Comparison of ENCODE assay signal across 14 cellular contexts in the genomic region with DNA sequence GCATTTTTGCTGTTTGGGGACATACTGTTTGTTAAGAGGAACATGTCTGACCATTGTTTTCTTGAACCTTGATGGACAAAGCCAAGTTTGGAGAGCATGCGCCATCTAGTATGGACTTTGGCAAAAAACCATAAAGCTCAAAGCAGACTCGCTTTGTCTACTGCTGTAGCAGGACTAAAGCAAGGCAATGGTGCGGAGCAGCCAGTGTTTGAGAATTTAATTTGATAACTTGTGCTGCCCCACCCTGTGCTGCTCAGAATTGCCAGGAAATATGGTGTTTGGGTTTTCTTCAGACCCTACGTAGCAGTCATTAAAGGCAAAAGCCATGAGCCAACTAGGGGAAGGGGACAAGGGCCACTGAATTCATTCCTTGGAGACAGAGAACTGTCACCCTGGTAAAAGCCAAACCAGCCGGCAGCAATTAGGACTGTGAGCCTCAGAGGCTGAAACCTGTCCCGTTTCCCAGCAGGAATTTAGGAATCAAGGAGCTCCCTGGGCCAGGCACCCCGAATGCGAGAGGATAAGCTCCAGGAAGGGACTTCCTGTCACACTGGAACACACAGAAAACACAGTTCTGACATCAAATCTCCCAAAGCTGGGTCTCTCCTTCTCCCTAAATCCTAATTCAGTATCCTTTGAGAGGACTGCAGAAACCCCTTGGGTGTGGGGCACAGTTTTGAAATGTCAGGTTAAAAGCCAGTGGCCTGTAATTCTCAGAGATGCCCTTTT. TPM values are rescaled to one million over a fixed set of nuclear protein-coding genes. Genes with fewer than 3 reads are reported as not detected.
DNase-seq lines count a peak whose midpoint lies in the region; ATAC-seq and TF ChIP-seq lines count a peak whose summit lies in the region.
"Had no signal": no experiment of that assay in that cellular context is flagged by ENCODE, and none has a peak within 500 bp of the region (broad histone marks: within the 10 kb centered on the region; RNA-seq: fewer than 3 reads in every experiment).

No MANE protein-coding gene starts in this region.

- peak overlapping the region; percentile 12 to 14 for H3K27ac ChIP-seq in esophagus (ENCODE audit: low read depth in 2 of 2, low read length in 1 of 2)
- peak overlapping the region; percentile 16 for H3K27ac ChIP-seq in muscle layer of colon (ENCODE audit: low read depth, low read length)
- peak overlapping the region; percentile 17 to 40 for H3K27ac ChIP-seq in thoracic aorta
- H3K27ac ChIP-seq: brain microvascular endothelial cell had no signal

- H3K4me1 ChIP-seq in esophagus (ENCODE audit: control insufficient read depth in 2 of 2, insufficient read depth in 2 of 2, low read length in 1 of 2) = peaks cover 0 to 7% of the 10 kb centered on the region in 2 donors
- peaks cover 49% of the 10 kb centered on the region for H3K4me1 ChIP-seq in muscle layer of colon (ENCODE audit: insufficient read depth, low read length)
- peaks cover 7 to 42% of the 10 kb centered on the region in 2 donors for H3K4me1 ChIP-seq in thoracic aorta (ENCODE audit: control insufficient read depth in 1 of 2, low read depth in 2 of 2)

- H3K27me3 ChIP-seq in esophagus (ENCODE audit: control insufficient read depth in 1 of 2, insufficient read depth in 2 of 2, low read length in 2 of 2) (no peaks in the 10 kb centered on the region), muscle layer of colon (ENCODE audit: control insufficient read depth in 1 of 2, insufficient read depth in 2 of 2, low read length in 2 of 2) (no peaks in the 10 kb centered on the region), thoracic aorta (replicated peaks; ENCODE audit: insufficient read depth) (no peaks in the 10 kb centered on the region)
- H3K27me3 ChIP-seq: BE2C, brain microvascular endothelial cell had no signal

- H3K36me3 ChIP-seq in esophagus (ENCODE audit: control insufficient read depth in 2 of 2, insufficient read depth in 2 of 2, low read length in 1 of 2) (peaks cover under 1 to 9% of the 10 kb centered on the region in 2 donors), muscle layer of colon (ENCODE audit: insufficient read depth, low read length) (peaks cover 25% of the 10 kb centered on the region), thoracic aorta (peaks cover 28% of the 10 kb centered on the region)

- no peak overlapping the region for H3K4me3 ChIP-seq in esophagus (ENCODE audit: low read depth in 1 of 2, low read length in 2 of 2)
- H3K4me3 ChIP-seq in muscle layer of colon (ENCODE audit: low read depth in 1 of 2, low read length in 2 of 2) = no peak overlapping the region
- H3K4me3 ChIP-seq in thoracic aorta = no peak overlapping the region

- 62 to 79% methylated on average over 8 of the region's 8 CpGs for WGBS in esophagus, 2 donors

- TF ChIP-seq CTCF in thoracic aorta (IDR thresholded peaks at IDR 0.05) = no peak

- ATAC-seq in thoracic aorta (ENCODE audit: insufficient number of reproducible peaks, low FRiP score, low read depth) = no peak
- ATAC-seq in HG03457 (IDR thresholded peaks at IDR 0.05; ENCODE audit: unreplicated experiment) = no peak

- no peaks in the 10 kb centered on the region for H3K9me3 ChIP-seq in esophagus (ENCODE audit: control insufficient read depth in 2 of 2, insufficient read depth in 1 of 2, low read depth in 1 of 2, low read length in 1 of 2)
- H3K9me3 ChIP-seq in muscle layer of colon (ENCODE audit: low read length) = no peaks in the 10 kb centered on the region
- no peaks in the 10 kb centered on the region for H3K9me3 ChIP-seq in thoracic aorta
- H3K9me3 ChIP-seq: BE2C had no signal

- DNase-seq in OCI-M1 (lab: John Stamatoyannopoulos, UW) (peak; percentile 43), thoracic aorta (ENCODE audit: low spot score) (no peak), epidermal melanocyte (ENCODE audit: insufficient read length, low spot score) (no peak), RKO (ENCODE audit: low spot score) (no peak), NCI-H526 treated with DMSO at 0.1 percent for 48 hours (lab: John Stamatoyannopoulos, UW) (no peak)
- DNase-seq: activated CD8-positive, alpha-beta memory T cell treated with anti-CD3 and anti-CD28 coated beads for 24 hours; activated effector memory CD4-positive, alpha-beta T cell treated with anti-CD3 and anti-CD28 coated beads, Interleukin-2, amount 50 U/mL, for 16 hours; BE2C; brain microvascular endothelial cell; head of caudate nucleus; SW 1271 had no signal

- no peak overlapping the region for H3K9ac ChIP-seq in muscle layer of colon (ENCODE audit: low read length)

RNA-seq across cellular contexts. Expression of a gene that starts 1.1 kb away (rescaled TPM):
- polyA plus RNA-seq in esophagus = 1 to 10 TPM; 2.1 to 4.4 TPM
- total RNA-seq in thoracic aorta = 10 to 100 TPM in 1 of 2 donors, 1 to 10 TPM in 1; 2.2 to 15.3 TPM

RNA-seq across cellular contexts. Expression of a gene that starts 29.1 kb away (rescaled TPM):
- 10 to 100 TPM; 22.4 to 34.7 TPM for polyA plus RNA-seq in esophagus
- 100 to 1,000 TPM; 170 to 222 TPM for total RNA-seq in thoracic aorta

RNA-seq across cellular contexts. Expression of a gene that starts 34.8 kb away (rescaled TPM):
- polyA plus RNA-seq in esophagus = 10 to 100 TPM; 20.5 to 30.4 TPM
- 10 to 100 TPM; 15.4 to 19.3 TPM for total RNA-seq in thoracic aorta

RNA-seq across cellular contexts. Expression of a gene that starts 45.0 kb away (rescaled TPM):
- 1 to 10 TPM; 1.1 to 2.4 TPM for polyA plus RNA-seq in esophagus
- 1 to 10 TPM; 7.0 to 9.7 TPM for total RNA-seq in thoracic aorta

RNA-seq across cellular contexts. Expression of a gene that starts 45.5 kb away (rescaled TPM):
- 10 to 100 TPM; 18.8 to 19.3 TPM for polyA plus RNA-seq in esophagus
- 10 to 100 TPM; 10.4 to 13.5 TPM for total RNA-seq in thoracic aorta
